Comparison of ENCODE assay signal across 8 cellular contexts in the genomic region with DNA sequence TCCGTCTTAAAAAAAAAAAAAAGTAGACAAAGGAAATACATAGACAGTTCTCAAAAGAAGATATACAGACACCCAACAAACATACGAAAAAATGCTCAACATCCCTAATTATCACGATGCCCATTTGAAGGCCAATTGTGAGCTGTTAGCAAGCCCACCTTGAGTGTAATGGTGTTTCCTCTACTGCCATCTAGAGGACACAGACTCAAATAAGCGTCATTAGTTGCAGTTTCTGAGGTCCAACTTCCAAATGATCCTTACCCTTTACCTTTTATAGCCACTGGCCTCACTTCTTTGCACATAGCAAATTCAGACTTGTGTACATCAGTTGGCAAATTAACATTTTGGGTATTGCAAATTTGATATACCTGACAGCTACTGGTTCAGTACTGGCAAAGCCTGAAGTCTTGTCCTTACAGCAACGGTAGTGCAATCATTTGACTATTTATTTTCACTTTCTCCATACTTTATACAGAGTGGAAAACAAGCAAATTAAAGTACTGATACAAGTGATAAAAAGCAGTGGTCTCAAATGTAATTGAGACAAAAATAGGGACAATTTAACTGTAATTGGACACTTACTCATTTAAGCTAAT.
DNase-seq lines count a peak whose midpoint lies in the region; ATAC-seq and TF ChIP-seq lines count a peak whose summit lies in the region.

No MANE protein-coding gene starts in this region.

- H2BK120ac ChIP-seq in H9 (ENCODE audit: low read depth, low read length, poor library complexity, severe bottlenecking) = no peak overlapping the region

- no peaks in the 10 kb centered on the region for H4K20me1 ChIP-seq in H9 (ENCODE audit: control insufficient read depth, insufficient read depth, insufficient read length)

- H4K8ac ChIP-seq in H9 (replicated peaks; ENCODE audit: insufficient read length, low read depth, low read length) = no peak overlapping the region

- no peak overlapping the region for H2BK12ac ChIP-seq in H9 (ENCODE audit: insufficient read length, low read depth, low read length)

- H3K27ac Mint-ChIP-seq in H9 = no peak overlapping the region

- no peaks in the 10 kb centered on the region for H3K79me1 ChIP-seq in H9 (ENCODE audit: insufficient read depth, low read depth, low read length, poor library complexity, severe bottlenecking)

- no peak overlapping the region for H4K91ac ChIP-seq in H9 (ENCODE audit: insufficient read length, low read depth, low read length)

- no peak overlapping the region for H2AK5ac ChIP-seq in H9 (ENCODE audit: insufficient read length, low read length)

- no peak overlapping the region for H2BK15ac ChIP-seq in H9 (ENCODE audit: low read depth, low read length)

- no peak overlapping the region for H2BK5ac ChIP-seq in H9 (ENCODE audit: insufficient read length, low read length)

- no peak overlapping the region for H3K18ac ChIP-seq in H9 (ENCODE audit: insufficient read length, low read depth, low read length)

- H3K4me1 ChIP-seq in H9 (ENCODE audit: insufficient read depth, low read length) = no peaks in the 10 kb centered on the region

- no peaks in the 10 kb centered on the region for H3K23me2 ChIP-seq in H9 (ENCODE audit: insufficient read length, low read depth, low read length, poor library complexity, severe bottlenecking)

- no peak overlapping the region for H4K5ac ChIP-seq in H9 (ENCODE audit: insufficient read length, low read depth, low read length)

- H3T11ph ChIP-seq in H9 (ENCODE audit: low read length) = no peak overlapping the region

- WGBS in H9 (ENCODE audit: extremely low coverage, insufficient read length, low lambda C conversion rate) = no CpG with 5 or more reads among the region's 5 CpGs

- H3K27ac ChIP-seq in C4-2B (no peak overlapping the region), H9 (ENCODE audit: insufficient read length, low read depth, low read length) (no peak overlapping the region)

- no peak overlapping the region for H3K4me2 ChIP-seq in H9 (ENCODE audit: insufficient read depth, insufficient read length, low read length)

- DNase-seq in H9 (no peak), RKO (ENCODE audit: low spot score) (peak; percentile 55), iPS DF 4.7 (ENCODE audit: extremely low read depth, low spot score) (peak; percentile 44), hippocampal formation (lab: John Stamatoyannopoulos, UW) (no peak), globus pallidus (ENCODE audit: low spot score) (no peak)

- H3K4me3 Mint-ChIP-seq in H9 = no peak overlapping the region

- H3K79me2 ChIP-seq in H9 (ENCODE audit: insufficient read depth, low read length) = no peaks in the 10 kb centered on the region

- H3K23ac ChIP-seq in H9 (ENCODE audit: insufficient read length, low read depth, low read length) = no peak overlapping the region

- no peak overlapping the region for H3K9ac ChIP-seq in H9 (ENCODE audit: extremely low read depth, insufficient read length, low read length)

- no peak overlapping the region for H3K56ac ChIP-seq in H9 (ENCODE audit: insufficient read length, low read depth, low read length)

- no peak overlapping the region for H3K14ac ChIP-seq in H9 (ENCODE audit: insufficient read depth, low read length)

- no peaks in the 10 kb centered on the region; the same call in 1 of the 2 replicates for H3K27me3 ChIP-seq in H9 (ENCODE audit: insufficient read depth, low read length)

- no peaks in the 10 kb centered on the region for H3K27me3 Mint-ChIP-seq in H9 (ENCODE audit: low read depth)

- H3K4ac ChIP-seq in H9 (ENCODE audit: low read depth, low read length) = no peak overlapping the region

- TF ChIP-seq CTCF in C4-2B (conservative IDR thresholded peaks at IDR 0.05) = peak; percentile 83
- TF ChIP-seq CTCF in H9 (conservative IDR thresholded peaks at IDR 0.05) = peak; percentile 78

- H3K36me3 Mint-ChIP-seq in H9 (ENCODE audit: insufficient read depth in 1 of 3, low read depth in 3 of 3) = no peaks in the 10 kb centered on the region; a peak in 1 of 7 replicates

- no peaks in the 10 kb centered on the region for H3K9me3 Mint-ChIP-seq in H9

- peaks cover 13 to 15% of the 10 kb centered on the region in 2 experiments for H3K4me1 Mint-ChIP-seq in H9

- H3K9me3 ChIP-seq in H9 (ENCODE audit: control insufficient read depth, low read depth, low read length) = no peaks in the 10 kb centered on the region

- no peak overlapping the region for H2AFZ ChIP-seq in H9 (ENCODE audit: low read length)

- H2BK20ac ChIP-seq in H9 (ENCODE audit: low read depth, low read length, poor library complexity, severe bottlenecking) = no peak overlapping the region

- ATAC-seq in GM21528 (IDR thresholded peaks at IDR 0.05; ENCODE audit: low FRiP score, unreplicated experiment) = no peak
- ATAC-seq in HG03108 (IDR thresholded peaks at IDR 0.05; ENCODE audit: unreplicated experiment) = no peak

Comparison
In these comparisons a context has a peak if more than half of its experiments do, and no peak if none do; other contexts are left out.
1. DNase-seq: peak in RKO (single experiment) and iPS DF 4.7 (single experiment); none in H9 (single experiment), hippocampal formation (0 of 2) and globus pallidus (single experiment).